In genomic region chr6:109269953-109270517, GRCh38 we compare ENCODE assay signal across 33 cellular contexts.
"Had no signal": no experiment of that assay in that cellular context is flagged by ENCODE, and none has a peak within 500 bp of the region (broad histone marks: within the 10 kb centered on the region; RNA-seq: fewer than 3 reads in every experiment).

No MANE protein-coding gene starts in this region.

- H3K27me3 Mint-ChIP-seq: activated B cell treated with CpG ODN at 0.5 μM for 24 hours; activated CD4-positive, alpha-beta memory T cell treated with anti-CD3 and anti-CD28 coated beads for 36 hours; activated CD8-positive, alpha-beta T cell treated with anti-CD3 and anti-CD28 coated beads for 36 hours; activated naive CD8-positive, alpha-beta T cell treated with anti-CD3 and anti-CD28 coated beads for 36 hours; activated T-helper 17 cell treated with anti-CD3 and anti-CD28 coated beads, Interleukin-2, amount 50 U/mL, for 72 hours had no signal

- H3K4me1 Mint-ChIP-seq: activated B cell treated with CpG ODN at 0.5 μM for 24 hours; activated CD4-positive, alpha-beta T cell treated with anti-CD3 and anti-CD28 coated beads, Interleukin-2, amount 10 ng/mL, durations not matched to agents 24 days and 14 days; activated naive CD8-positive, alpha-beta T cell treated with anti-CD3 and anti-CD28 coated beads for 36 hours; activated T-helper 17 cell treated with anti-CD3 and anti-CD28 coated beads, Interleukin-2, amount 50 U/mL, for 72 hours had no signal

- ATAC-seq: activated CD8-positive, alpha-beta T cell treated with anti-CD3 and anti-CD28 coated beads for 36 hours; activated naive CD4-positive, alpha-beta T cell treated with anti-CD3 and anti-CD28 coated beads, Interleukin-2, amount 50 U/mL, for 72 hours; activated T-cell treated with anti-CD3 and anti-CD28 coated beads, Interleukin-2, amount 50 U/mL, for 4 hours; activated T-cell treated with anti-CD3 and anti-CD28 coated beads, Interleukin-2, amount 50 U/mL, for 72 hours; activated T-helper 17 cell treated with anti-CD3 and anti-CD28 coated beads, Interleukin-2, amount 50 U/mL, for 72 hours; body of pancreas had no signal

- H3K27ac ChIP-seq: adrenal gland, body of pancreas, brain microvascular endothelial cell, breast epithelium, VCaP had no signal

- H3K36me3 Mint-ChIP-seq: activated naive CD8-positive, alpha-beta T cell treated with anti-CD3 and anti-CD28 coated beads for 36 hours had no signal

- H3K27me3 ChIP-seq: adrenal gland, body of pancreas, brain microvascular endothelial cell, breast epithelium had no signal

- H3K9me3 Mint-ChIP-seq: activated T-helper 17 cell treated with anti-CD3 and anti-CD28 coated beads, Interleukin-2, amount 50 U/mL, for 72 hours had no signal

- H3K4me3 ChIP-seq: adrenal gland, body of pancreas, breast epithelium had no signal

- H3K36me3 ChIP-seq: adrenal gland, brain microvascular endothelial cell, breast epithelium had no signal

- H3K9me3 ChIP-seq: adrenal gland, body of pancreas had no signal

- H3K4me1 ChIP-seq: adrenal gland, body of pancreas, breast epithelium had no signal

- H3K27ac Mint-ChIP-seq: activated B cell treated with CpG ODN at 0.5 μM for 24 hours; activated CD4-positive, alpha-beta memory T cell treated with anti-CD3 and anti-CD28 coated beads for 36 hours; activated CD4-positive, alpha-beta T cell treated with anti-CD3 and anti-CD28 coated beads, Interleukin-2, amount 10 ng/mL, durations not matched to agents 24 days and 14 days; activated CD8-positive, alpha-beta T cell treated with anti-CD3 and anti-CD28 coated beads for 36 hours; activated naive CD4-positive, alpha-beta T cell treated with anti-CD3 and anti-CD28 coated beads for 36 hours; activated naive CD4-positive, alpha-beta T cell treated with anti-CD3 and anti-CD28 coated beads, Interleukin-2, amount 50 U/mL, for 72 hours; activated naive CD8-positive, alpha-beta T cell treated with anti-CD3 and anti-CD28 coated beads for 36 hours; activated T-cell treated with anti-CD3 and anti-CD28 coated beads, Interleukin-2, amount 50 U/mL, for 72 hours; activated T-helper 1 cell treated with anti-CD3 and anti-CD28 coated beads, Interleukin-12 subunit alpha, Interleukin-12 subunit beta, Interleukin-2, Interleukin-4 antibody, amounts not matched to agents 30 ng/mL and 10 ng/mL and 1 ng/mL, durations not matched to agents 14 hours and 24 hours and 36 hours; activated T-helper 17 cell treated with anti-CD3 and anti-CD28 coated beads, Interleukin-2, amount 50 U/mL, for 72 hours; T-helper 2 cell treated with Interferon-gamma antibody and Interleukin-4, amounts not matched to agents 5 μg/mL and 100 μg/mL, for 36 hours had no signal

- H3K4me3 Mint-ChIP-seq: activated B cell treated with CpG ODN at 0.5 μM for 24 hours; activated CD4-positive, alpha-beta memory T cell treated with anti-CD3 and anti-CD28 coated beads for 36 hours; activated CD4-positive, alpha-beta T cell treated with anti-CD3 and anti-CD28 coated beads, Interleukin-2, amount 10 ng/mL, durations not matched to agents 24 days and 14 days; activated CD8-positive, alpha-beta T cell treated with anti-CD3 and anti-CD28 coated beads for 36 hours; activated naive CD4-positive, alpha-beta T cell treated with anti-CD3 and anti-CD28 coated beads for 36 hours; activated naive CD8-positive, alpha-beta T cell treated with anti-CD3 and anti-CD28 coated beads for 36 hours; activated T-cell treated with anti-CD3 and anti-CD28 coated beads, Interleukin-2, amount 50 U/mL, for 4 hours; activated T-cell treated with anti-CD3 and anti-CD28 coated beads, Interleukin-2, amount 50 U/mL, for 72 hours; activated T-helper 1 cell treated with anti-CD3 and anti-CD28 coated beads, Interleukin-12 subunit alpha, Interleukin-12 subunit beta, Interleukin-2, Interleukin-4 antibody, amounts not matched to agents 30 ng/mL and 10 ng/mL and 1 ng/mL, durations not matched to agents 14 hours and 24 hours and 36 hours; activated T-helper 17 cell treated with anti-CD3 and anti-CD28 coated beads, Interleukin-2, amount 50 U/mL, for 72 hours; T-helper 2 cell treated with Interferon-gamma antibody and Interleukin-4, amounts not matched to agents 5 μg/mL and 100 μg/mL, for 36 hours had no signal

- DNase-seq: activated B cell treated with CpG ODN at 0.5 μM for 24 hours; activated CD4-positive, alpha-beta memory T cell treated with anti-CD3 and anti-CD28 coated beads for 36 hours; activated CD4-positive, alpha-beta T cell treated with anti-CD3 and anti-CD28 coated beads for 4 hours; activated CD4-positive, alpha-beta T cell treated with anti-CD3 and anti-CD28 coated beads, Interleukin-2, amount 10 ng/mL, durations not matched to agents 24 days and 14 days; activated CD4-positive, alpha-beta T cell treated with anti-CD3 and anti-CD28 coated beads, Interleukin-2, amount 50 U/mL, for 1 hour; activated CD4-positive, alpha-beta T cell treated with anti-CD3 and anti-CD28 coated beads, Interleukin-2, amount 50 U/mL, for 4 hours; activated CD4-positive, CD25-positive, alpha-beta regulatory T cell treated with anti-CD3 and anti-CD28 coated beads, Interleukin-2, amount 50 U/mL, for 72 hours; activated CD8-positive, alpha-beta memory T cell treated with anti-CD3 and anti-CD28 coated beads, Interleukin-2, amount 50 U/mL, for 4 hours; activated CD8-positive, alpha-beta T cell treated with anti-CD3 and anti-CD28 coated beads for 36 hours; activated effector memory CD4-positive, alpha-beta T cell treated with anti-CD3 and anti-CD28 coated beads, Interleukin-2, amount 50 U/mL, for 16 hours; activated gamma-delta T cell treated with Interleukin-2 at 50 U/mL for 16 hours; activated naive CD4-positive, alpha-beta T cell; activated naive CD4-positive, alpha-beta T cell treated with anti-CD3 and anti-CD28 coated beads for 36 hours; activated naive CD4-positive, alpha-beta T cell treated with anti-CD3 and anti-CD28 coated beads, Interleukin-2, amount 50 U/mL, for 16 hours; activated naive CD8-positive, alpha-beta T cell treated with anti-CD3 and anti-CD28 coated beads for 36 hours; activated T-cell treated with anti-CD3 and anti-CD28 coated beads for 4 hours; activated T-cell treated with anti-CD3 and anti-CD28 coated beads, Interleukin-2, amount 50 U/mL, for 1 hour; activated T-cell treated with anti-CD3 and anti-CD28 coated beads, Interleukin-2, amount 50 U/mL, for 4 hours; activated T-cell treated with anti-CD3 and anti-CD28 coated beads, Interleukin-2, amount 50 U/mL, for 72 hours; adrenal gland; amniotic stem cell; aorta; body of pancreas; brain microvascular endothelial cell; central memory CD4-positive, alpha-beta T cell; T-helper 2 cell; T-helper 9 cell had no signal
